ENCODE assay signal across 25 cellular contexts in genomic region chr2:137927846-137928245, GRCh38.
"Had no signal": no experiment of that assay in that cellular context is flagged by ENCODE, and none has a peak within 500 bp of the region (broad histone marks: within the 10 kb centered on the region; RNA-seq: fewer than 3 reads in every experiment).

No MANE protein-coding gene starts in this region.

- H3K27me3 Mint-ChIP-seq: dendritic cell treated with granulocyte-macrophage colony-stimulating factor and Interleukin-4, amounts not matched to agents 40 ng/mL and 50 ng/mL, for 4 days; stimulated activated memory B cell treated with anti-CD40 and anti-IgM and Interleukin-4, amounts not matched to agents 10 μg/mL and 1 μg/mL and 100 μg/mL, for 72 hours had no signal

- FAIRE-seq: endothelial cell of umbilical vein had no signal

- H3K4me3 Mint-ChIP-seq: dendritic cell treated with granulocyte-macrophage colony-stimulating factor and Interleukin-4, amounts not matched to agents 40 ng/mL and 50 ng/mL, for 4 days; naive thymus-derived CD8-positive, alpha-beta T cell; nephron progenitor cell; stimulated activated memory B cell treated with anti-CD40 and anti-IgM and Interleukin-4, amounts not matched to agents 10 μg/mL and 1 μg/mL and 100 μg/mL, for 72 hours had no signal

- H3K4me1 ChIP-seq: colonic mucosa, esophagus muscularis mucosa, gastroesophageal sphincter, prostate gland, right atrium auricular region, sigmoid colon, transverse colon, vagina had no signal

- H3K4me3 ChIP-seq: colonic mucosa, esophagus muscularis mucosa, gastroesophageal sphincter, heart left ventricle, hepatocyte, left lung, prostate gland, right atrium auricular region, sigmoid colon, thoracic aorta, transverse colon, vagina had no signal

- H3K9me3 Mint-ChIP-seq: dendritic cell treated with granulocyte-macrophage colony-stimulating factor and Interleukin-4, amounts not matched to agents 40 ng/mL and 50 ng/mL, for 4 days; nephron progenitor cell; stimulated activated memory B cell treated with anti-CD40 and anti-IgM and Interleukin-4, amounts not matched to agents 10 μg/mL and 1 μg/mL and 100 μg/mL, for 72 hours had no signal

- H3K4me2 ChIP-seq: hepatocyte had no signal

- H3K27ac ChIP-seq: colonic mucosa, esophagus muscularis mucosa, foreskin keratinocyte, gastroesophageal sphincter, heart left ventricle, left lung, prostate gland, right atrium auricular region, sigmoid colon, thoracic aorta, transverse colon, vagina had no signal

- DNase-seq: colonic mucosa; effector memory CD4-positive, alpha-beta T cell; foreskin keratinocyte; heart left ventricle; left cardiac atrium; left lung; mesendoderm; naive thymus-derived CD8-positive, alpha-beta T cell; nephron progenitor cell; nucleus accumbens; sigmoid colon; stimulated activated CD4-positive, alpha-beta T cell treated with anti-CD3 and anti-CD28 coated beads, Interleukin-2, amount 100 ng/mL, for 24 hours; stimulated activated CD4-positive, alpha-beta T cell treated with anti-CD3 and anti-CD28 coated beads, Interleukin-4, amount 100 ng/mL, for 24 hours; stimulated activated naive CD8-positive, alpha-beta T cell treated with anti-CD3 and anti-CD28 coated beads, Interleukin-15, Interleukin-2, amounts not matched to agents 100 U/mL and 50 U/mL, for 24 hours; transverse colon had no signal

- H3K36me3 ChIP-seq: colonic mucosa, esophagus muscularis mucosa, gastroesophageal sphincter, heart left ventricle, left lung, prostate gland, right atrium auricular region, sigmoid colon, thoracic aorta, transverse colon, vagina had no signal

- H3K4me1 Mint-ChIP-seq: naive thymus-derived CD8-positive, alpha-beta T cell; nephron progenitor cell; stimulated activated memory B cell treated with anti-CD40 and anti-IgM and Interleukin-4, amounts not matched to agents 10 μg/mL and 1 μg/mL and 100 μg/mL, for 72 hours had no signal

- H3K9me3 ChIP-seq: colonic mucosa, esophagus muscularis mucosa, gastroesophageal sphincter, heart left ventricle, left lung, prostate gland, right atrium auricular region, sigmoid colon, thoracic aorta, transverse colon, vagina had no signal

- H3K36me3 Mint-ChIP-seq: naive thymus-derived CD8-positive, alpha-beta T cell; stimulated activated memory B cell treated with anti-CD40 and anti-IgM and Interleukin-4, amounts not matched to agents 10 μg/mL and 1 μg/mL and 100 μg/mL, for 72 hours had no signal

- ATAC-seq: foreskin keratinocyte; gastroesophageal sphincter; heart left ventricle; left cardiac atrium; left lung; naive thymus-derived CD8-positive, alpha-beta T cell; stimulated activated memory B cell treated with anti-CD40 and anti-IgM and Interleukin-4, amounts not matched to agents 10 μg/mL and 1 μg/mL and 100 μg/mL, for 72 hours; stimulated activated naive CD8-positive, alpha-beta T cell treated with anti-CD3 and anti-CD28 coated beads, Interleukin-15, Interleukin-2, amounts not matched to agents 100 U/mL and 50 U/mL, for 24 hours had no signal

- H2AFZ ChIP-seq: hepatocyte had no signal

- H3K79me2 ChIP-seq: hepatocyte had no signal

- H3K27me3 ChIP-seq: colonic mucosa, esophagus muscularis mucosa, foreskin keratinocyte, gastroesophageal sphincter, heart left ventricle, hepatocyte, left lung, right atrium auricular region, sigmoid colon, transverse colon, vagina had no signal

- H3K27ac Mint-ChIP-seq: dendritic cell treated with granulocyte-macrophage colony-stimulating factor and Interleukin-4, amounts not matched to agents 40 ng/mL and 50 ng/mL, for 4 days; naive thymus-derived CD8-positive, alpha-beta T cell; nephron progenitor cell; stimulated activated memory B cell treated with anti-CD40 and anti-IgM and Interleukin-4, amounts not matched to agents 10 μg/mL and 1 μg/mL and 100 μg/mL, for 72 hours had no signal
